Comparison of ENCODE assay signal across 9 cellular contexts in the genomic region with DNA sequence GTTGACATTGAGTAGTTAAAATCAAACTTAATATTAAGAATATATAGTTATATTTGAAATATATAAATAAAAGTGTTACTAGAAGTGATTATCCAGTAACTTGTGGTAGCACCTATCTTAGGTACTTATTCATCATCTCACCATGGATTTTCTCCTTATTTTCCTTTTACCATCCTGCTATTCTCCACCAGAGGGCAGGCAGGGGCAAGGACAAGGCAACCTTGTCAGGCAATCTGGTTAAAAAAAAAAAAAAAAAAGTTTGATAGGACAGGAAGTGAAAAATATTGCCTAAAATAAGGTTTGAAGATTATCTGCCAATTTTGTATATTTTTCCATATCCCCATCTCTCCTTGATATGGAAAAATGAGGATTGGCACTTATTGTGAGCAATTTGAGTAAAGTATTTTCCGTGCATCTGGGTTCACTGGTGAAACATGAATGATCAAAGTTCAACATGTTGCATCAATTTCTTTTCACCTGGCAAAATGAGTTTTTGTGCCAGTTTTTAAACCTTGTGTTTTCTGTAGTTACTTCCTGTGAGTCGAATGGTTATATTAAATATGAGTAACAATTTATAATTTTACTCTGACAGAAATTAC.
DNase-seq lines count a peak whose midpoint lies in the region; ATAC-seq and TF ChIP-seq lines count a peak whose summit lies in the region.
"Had no signal": no experiment of that assay in that cellular context is flagged by ENCODE, and none has a peak within 500 bp of the region (broad histone marks: within the 10 kb centered on the region; RNA-seq: fewer than 3 reads in every experiment).

No MANE protein-coding gene starts in this region.

- H3K27me3 ChIP-seq in KMS-11 (ENCODE audit: insufficient read depth, low read depth): no peaks in the 10 kb centered on the region
- H3K27me3 ChIP-seq in prostate gland (replicated peaks; ENCODE audit: insufficient read depth): no peaks in the 10 kb centered on the region
- H3K27me3 ChIP-seq in spleen (replicated peaks in 1 of 7): no peaks in the 10 kb centered on the region

- no peaks in the 10 kb centered on the region for H3K4me1 Mint-ChIP-seq in Calu3 (ENCODE audit: low read depth, unreplicated experiment)

- H3K79me2 ChIP-seq in KMS-11 (ENCODE audit: insufficient read depth, low read depth): no peaks in the 10 kb centered on the region

- no peak overlapping the region for H3K9ac ChIP-seq in KMS-11

- BruUV-seq in Calu3 (replicated peaks; lab: Mats Ljungman, UMichigan): no TSS peak

- no peaks in the 10 kb centered on the region for H3K9me3 Mint-ChIP-seq in Calu3 (ENCODE audit: low read depth, unreplicated experiment)
- H3K9me3 Mint-ChIP-seq: T-helper 1 cell treated with Interleukin-12 subunit alpha and Interleukin-12 subunit beta and Interleukin-4 antibody, amounts not matched to agents 30 μg/mL and 1 μg/mL, for 36 hours had no signal

- peak; percentile 68 for TF ChIP-seq CTCF in Calu3 (IDR thresholded peaks at IDR 0.05; ENCODE audit: unreplicated experiment)
- peak; percentile 80 for TF ChIP-seq CTCF in KMS-11 (conservative IDR thresholded peaks at IDR 0.05; ENCODE audit: low read depth, low read length)
- TF ChIP-seq CTCF in fibroblast of villous mesenchyme (IDR thresholded peaks at IDR 0.05; ENCODE audit: insufficient read depth, low read depth, low read length): peak; percentile 85
- peak in 3 of 4 experiments; percentile 41 to 45 (median 44) for TF ChIP-seq CTCF in prostate gland (IDR thresholded peaks at IDR 0.05)
- TF ChIP-seq CTCF in spleen (IDR thresholded peaks at IDR 0.05 in 8 of 11, conservative IDR thresholded peaks at IDR 0.05 in 3 of 11): peak in 4 of 11 experiments; percentile 9 to 38 (median 23)

- H3K36me3 ChIP-seq in KMS-11 (ENCODE audit: insufficient read depth) (no peaks in the 10 kb centered on the region), prostate gland (no peaks in the 10 kb centered on the region), spleen (no peaks in the 10 kb centered on the region)

- H3K4me2 ChIP-seq in KMS-11: no peak overlapping the region

- DNase-seq in Calu3 (peak; percentile 78), SK-MEL-5 (ENCODE audit: low read depth, low spot score) (peak; percentile 84), fibroblast of villous mesenchyme (ENCODE audit: low read depth) (peak; percentile 51), prostate gland (ENCODE audit: low spot score) (no peak), T-helper 9 cell (no peak), spleen (no peak)

- H4K20me1 ChIP-seq in KMS-11 (ENCODE audit: insufficient read depth): no peaks in the 10 kb centered on the region

- ATAC-seq in GM19455 (IDR thresholded peaks at IDR 0.05; ENCODE audit: unreplicated experiment): peak; percentile 76

- H3K36me3 Mint-ChIP-seq in Calu3 (ENCODE audit: insufficient read depth, unreplicated experiment): no peaks in the 10 kb centered on the region

- H3K9me3 ChIP-seq in prostate gland: no peaks in the 10 kb centered on the region
- no peaks in the 10 kb centered on the region for H3K9me3 ChIP-seq in spleen

- intact Hi-C loops in Calu3 (cut with micrococcal nuclease; ENCODE audit: unreplicated experiment) (loop anchor here (1.0 to 10.0 kb wide), 5 partner anchors 252 to 766 kb away; no protein-coding TSS in a partner anchor), prostate gland (cut with DNase I) (loop anchor here (5.0 kb wide), 1 partner anchor 767 kb away; no protein-coding TSS in a partner anchor), spleen (cut with DNase I; ENCODE audit: low total_unique reads) (no loop called here)

- H3K27ac ChIP-seq in KMS-11 (no peak overlapping the region), prostate gland (no peak overlapping the region), spleen (no peak overlapping the region)

- H3K27ac Mint-ChIP-seq in Calu3 (ENCODE audit: unreplicated experiment): no peak overlapping the region
- H3K27ac Mint-ChIP-seq: T-helper 1 cell treated with Interleukin-12 subunit alpha and Interleukin-12 subunit beta and Interleukin-4 antibody, amounts not matched to agents 30 μg/mL and 1 μg/mL, for 36 hours had no signal

- in situ Hi-C loops in SK-MEL-5 (cut with HindIII; ENCODE audit: low pct_unique_long_range_greater_than_20kb, low sequenced_read_pairs): loop anchor here (25.0 kb wide), 2 partner anchors 407 to 757 kb away; no protein-coding TSS in a partner anchor

- no peak overlapping the region for H3K4me3 Mint-ChIP-seq in Calu3 (ENCODE audit: low read depth, unreplicated experiment)
- H3K4me3 Mint-ChIP-seq: T-helper 1 cell treated with Interleukin-12 subunit alpha and Interleukin-12 subunit beta and Interleukin-4 antibody, amounts not matched to agents 30 μg/mL and 1 μg/mL, for 36 hours had no signal

- TF ChIP-seq POLR2A in prostate gland (IDR thresholded peaks at IDR 0.05) (no peak), spleen (IDR thresholded peaks at IDR 0.05) (no peak)

- 73% methylated on average over 2 of the region's 2 CpGs for WGBS in prostate gland
- 62 to 76% (median 66%) methylated on average over 2 of the region's 2 CpGs for WGBS in spleen, 5 donors

- H3K4me3 ChIP-seq in KMS-11 (IDR thresholded peaks at IDR 0.05; ENCODE audit: insufficient read depth, low read depth, low read length) (no peak overlapping the region), fibroblast of villous mesenchyme (ENCODE audit: low read depth, low read length) (no peak overlapping the region), prostate gland (no peak overlapping the region), spleen (no peak overlapping the region)

- H3K4me1 ChIP-seq in KMS-11 (ENCODE audit: low read depth, poor library complexity, severe bottlenecking) (no peaks in the 10 kb centered on the region), prostate gland (replicated peaks) (no peaks in the 10 kb centered on the region), spleen (peaks cover 0 to 2% (median 0%) of the 10 kb centered on the region in 6 donors)

- no peak overlapping the region for H2AFZ ChIP-seq in KMS-11 (ENCODE audit: low read depth)

- CTCF ChIA-PET in Calu3 (lab: Charles Lee): no interaction called here

- H3K27me3 Mint-ChIP-seq in Calu3 (ENCODE audit: unreplicated experiment): no peaks in the 10 kb centered on the region

Comparison
In these comparisons a context has a peak if more than half of its experiments do, and no peak if none do; other contexts are left out.
1. DNase-seq: peak in Calu3 (single experiment), SK-MEL-5 (single experiment) and fibroblast of villous mesenchyme (single experiment); none in prostate gland (single experiment), T-helper 9 cell (single experiment) and spleen (single experiment).